ENCODE assay signal across 8 cellular contexts in genomic region chr1:28736450-28737244, GRCh38. TPM values are rescaled to one million over a fixed set of nuclear protein-coding genes. Genes with fewer than 3 reads are reported as not detected.
A peak's percentile ranks its signal among the peaks of the same experiment; 100 is the strongest.
DNase-seq lines count a peak whose midpoint lies in the region; ATAC-seq and TF ChIP-seq lines count a peak whose summit lies in the region.

YTHDF2 (plus strand) TSS chr1:28736940; CDS start chr1:28737121, 181 bp downstream.

- H3K4me1 ChIP-seq in thymus (ENCODE audit: control insufficient read depth, insufficient read depth, low read length), result peaks cover 12% of the 10 kb centered on the region

- peaks cover 38% of the 10 kb centered on the region for H3K4me1 Mint-ChIP-seq in activated naive CD8-positive, alpha-beta T cell (ENCODE audit: low read depth)
- H3K4me1 Mint-ChIP-seq in glutamatergic neuron (ENCODE audit: low read depth, unreplicated experiment) (peaks cover 16% of the 10 kb centered on the region), osteocyte (ENCODE audit: unreplicated experiment) (peaks cover 28% of the 10 kb centered on the region)

- H3K4me3 Mint-ChIP-seq in activated naive CD8-positive, alpha-beta T cell, result peak within 1 kb of the TSS; percentile 99
- peak within 1 kb of the TSS; percentile 98 for H3K4me3 Mint-ChIP-seq in glutamatergic neuron (ENCODE audit: unreplicated experiment)
- peak within 1 kb of the TSS; percentile 97 for H3K4me3 Mint-ChIP-seq in osteocyte (ENCODE audit: unreplicated experiment)

- H3K27ac Mint-ChIP-seq in activated naive CD8-positive, alpha-beta T cell, result peak within 1 kb of the TSS; percentile 97
- H3K27ac Mint-ChIP-seq in glutamatergic neuron (ENCODE audit: unreplicated experiment), result peak within 1 kb of the TSS; percentile 99
- H3K27ac Mint-ChIP-seq in osteocyte (ENCODE audit: unreplicated experiment), result peak within 1 kb of the TSS; percentile 95

- H3K36me3 ChIP-seq in thymus (ENCODE audit: control insufficient read depth, insufficient read depth), result peaks cover 16% of the 10 kb centered on the region

- TF ChIP-seq CTCF in GM10266 (IDR thresholded peaks at IDR 0.05; ENCODE audit: control insufficient read depth, insufficient read depth, low read depth, missing control alignments), result peak; percentile 95
- peak; percentile 93 for TF ChIP-seq CTCF in glutamatergic neuron (IDR thresholded peaks at IDR 0.05; ENCODE audit: partially characterized antibody, unreplicated experiment)
- peak; percentile 98 for TF ChIP-seq CTCF in osteocyte (IDR thresholded peaks at IDR 0.05)

- H3K27me3 ChIP-seq in thymus (ENCODE audit: control insufficient read depth, insufficient read depth), result no peaks in the 10 kb centered on the region

- peak; percentile 93 for DNase-seq in GM10266 (ENCODE audit: extremely low spot score)
- peak; percentile 98 for DNase-seq in NCI-H1092 treated with DMSO at 0.1 percent for 48 hours (lab: John Stamatoyannopoulos, UW)
- peak; percentile 95 for DNase-seq in SKM-1 (lab: John Stamatoyannopoulos, UW; ENCODE audit: unreplicated experiment)
- peak; percentile 98 for DNase-seq in glutamatergic neuron
- peak; percentile 99 for DNase-seq in osteocyte (ENCODE audit: extremely low spot score, unreplicated experiment)

- WGBS in thymus, result under 1% methylated on average over 83 of the region's 83 CpGs

- H3K36me3 Mint-ChIP-seq in activated naive CD8-positive, alpha-beta T cell, result peaks cover 8% of the 10 kb centered on the region
- H3K36me3 Mint-ChIP-seq in glutamatergic neuron (ENCODE audit: unreplicated experiment) (peaks cover 4% of the 10 kb centered on the region), osteocyte (ENCODE audit: unreplicated experiment) (peaks cover 15% of the 10 kb centered on the region)

- no peaks in the 10 kb centered on the region for H3K27me3 Mint-ChIP-seq in activated naive CD8-positive, alpha-beta T cell
- H3K27me3 Mint-ChIP-seq in glutamatergic neuron (ENCODE audit: unreplicated experiment) (peaks cover 5% of the 10 kb centered on the region), osteocyte (ENCODE audit: unreplicated experiment) (no peaks in the 10 kb centered on the region)

- H3K27ac ChIP-seq in thymus (ENCODE audit: low read depth), result peak within 1 kb of the TSS; percentile 98

- peak; percentile 88 for ATAC-seq in HG02610 (IDR thresholded peaks at IDR 0.05; ENCODE audit: unreplicated experiment)

- H3K9me3 Mint-ChIP-seq in activated naive CD8-positive, alpha-beta T cell (ENCODE audit: low read depth), result no peaks in the 10 kb centered on the region
- H3K9me3 Mint-ChIP-seq in glutamatergic neuron (ENCODE audit: unreplicated experiment) (peaks cover 5% of the 10 kb centered on the region), osteocyte (ENCODE audit: unreplicated experiment) (no peaks in the 10 kb centered on the region)

- H3K9me3 ChIP-seq in thymus (ENCODE audit: control insufficient read depth), result no peaks in the 10 kb centered on the region

- peak within 1 kb of the TSS; percentile 99 for H3K4me3 ChIP-seq in thymus (ENCODE audit: low read length)

RNA-seq across cellular contexts. Expression of gene YTHDF2, which starts in this region (rescaled TPM):
- total RNA-seq in glutamatergic neuron (ENCODE audit: unreplicated experiment) (130 TPM), osteocyte (82.6 and 83.7 TPM in 2 replicates)
- polyA plus RNA-seq in thymus, result 72.6 TPM

Comparison
In these comparisons a context has a peak if more than half of its experiments do, and no peak if none do; other contexts are left out.
1. Peak in every context shown above with its lines: DNase-seq, ATAC-seq, H3K4me3 ChIP-seq and H3K27ac ChIP-seq.